In the genomic region with DNA sequence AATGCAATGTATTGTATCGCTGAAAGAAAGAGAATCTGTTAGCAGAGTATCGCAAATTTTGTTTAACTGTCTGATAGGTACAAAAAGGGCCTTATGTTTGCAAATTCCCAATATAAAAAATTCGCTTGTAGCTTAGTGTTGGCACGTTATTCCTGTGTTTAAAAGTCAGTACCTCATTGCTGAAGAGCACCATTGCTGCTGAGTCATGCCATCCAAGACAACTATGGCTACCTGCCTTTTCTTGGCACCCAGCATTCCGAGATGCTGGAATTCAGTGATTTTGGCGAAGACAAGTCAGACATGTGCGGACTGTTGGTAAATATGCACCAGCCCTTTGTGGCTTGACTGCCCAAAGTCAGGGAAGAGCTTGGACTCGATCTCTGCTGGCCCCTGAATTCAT, we compare ENCODE assay signal across 1 cellular context.
TF ChIP-seq lines count a peak whose summit lies in the region.

No MANE protein-coding gene starts in this region.

TF ChIP-seq in A549, 52 proteins besides CTCF, POLR2A, EP300 and RAD21:
- TF ChIP-seq SMC3 (IDR thresholded peaks at IDR 0.05) (no peak), NFE2L2 (conservative IDR thresholded peaks at IDR 0.05; ENCODE audit: low read length) (peak; percentile 48; the same call in 1 of the 2 replicates), CHD4 (IDR thresholded peaks at IDR 0.05; ENCODE audit: borderline replicate concordance) (no peak), FOXS1 (CRISPR knock-in tag; IDR thresholded peaks at IDR 0.05) (no peak)
- TF ChIP-seq, protein P1, sequence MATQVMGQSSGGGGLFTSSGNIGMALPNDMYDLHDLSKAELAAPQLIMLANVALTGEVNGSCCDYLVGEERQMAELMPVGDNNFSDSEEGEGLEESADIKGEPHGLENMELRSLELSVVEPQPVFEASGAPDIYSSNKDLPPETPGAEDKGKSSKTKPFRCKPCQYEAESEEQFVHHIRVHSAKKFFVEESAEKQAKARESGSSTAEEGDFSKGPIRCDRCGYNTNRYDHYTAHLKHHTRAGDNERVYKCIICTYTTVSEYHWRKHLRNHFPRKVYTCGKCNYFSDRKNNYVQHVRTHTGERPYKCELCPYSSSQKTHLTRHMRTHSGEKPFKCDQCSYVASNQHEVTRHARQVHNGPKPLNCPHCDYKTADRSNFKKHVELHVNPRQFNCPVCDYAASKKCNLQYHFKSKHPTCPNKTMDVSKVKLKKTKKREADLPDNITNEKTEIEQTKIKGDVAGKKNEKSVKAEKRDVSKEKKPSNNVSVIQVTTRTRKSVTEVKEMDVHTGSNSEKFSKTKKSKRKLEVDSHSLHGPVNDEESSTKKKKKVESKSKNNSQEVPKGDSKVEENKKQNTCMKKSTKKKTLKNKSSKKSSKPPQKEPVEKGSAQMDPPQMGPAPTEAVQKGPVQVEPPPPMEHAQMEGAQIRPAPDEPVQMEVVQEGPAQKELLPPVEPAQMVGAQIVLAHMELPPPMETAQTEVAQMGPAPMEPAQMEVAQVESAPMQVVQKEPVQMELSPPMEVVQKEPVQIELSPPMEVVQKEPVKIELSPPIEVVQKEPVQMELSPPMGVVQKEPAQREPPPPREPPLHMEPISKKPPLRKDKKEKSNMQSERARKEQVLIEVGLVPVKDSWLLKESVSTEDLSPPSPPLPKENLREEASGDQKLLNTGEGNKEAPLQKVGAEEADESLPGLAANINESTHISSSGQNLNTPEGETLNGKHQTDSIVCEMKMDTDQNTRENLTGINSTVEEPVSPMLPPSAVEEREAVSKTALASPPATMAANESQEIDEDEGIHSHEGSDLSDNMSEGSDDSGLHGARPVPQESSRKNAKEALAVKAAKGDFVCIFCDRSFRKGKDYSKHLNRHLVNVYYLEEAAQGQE (IDR thresholded peaks at IDR 0.05) = no peak
TF ChIP-seq in A549: peak in this region for 1.
